Comparison of ENCODE assay signal across 1 cellular context in genomic region chr1:247111636-247112478, GRCh38.
TF ChIP-seq lines count a peak whose summit lies in the region.

No MANE protein-coding gene starts in this region.

TF ChIP-seq in K562, 482 proteins besides CTCF, POLR2A, EP300 and RAD21 (continued from another document and continues in another):
- no peak for TF ChIP-seq ZNF407 (IDR thresholded peaks at IDR 0.05; ENCODE audit: low read depth)
- no peak for TF ChIP-seq ATF2 (CRISPR knock-in tag; IDR thresholded peaks at IDR 0.05)
- TF ChIP-seq TGIF2 (CRISPR knock-in tag; IDR thresholded peaks at IDR 0.05) = no peak
- peak; percentile 88 for TF ChIP-seq FIP1L1 (IDR thresholded peaks at IDR 0.05; ENCODE audit: low read depth, low read length, poor library complexity, severe bottlenecking)
- TF ChIP-seq NR2C2 (CRISPR knock-in tag; IDR thresholded peaks at IDR 0.05) = no peak
- TF ChIP-seq NR2C2 (tag; IDR thresholded peaks at IDR 0.05) = peak; percentile 63; the same call in 1 of the 2 replicates
- TF ChIP-seq CCNT2 (IDR thresholded peaks at IDR 0.05; ENCODE audit: borderline replicate concordance, extremely low read depth, insufficient read length, low read depth, low read length) = peak; percentile 87
- TF ChIP-seq GTF3C2 (IDR thresholded peaks at IDR 0.05; ENCODE audit: borderline replicate concordance, extremely low read depth, insufficient read length) = no peak
- TF ChIP-seq STAT5B (CRISPR knock-in tag; IDR thresholded peaks at IDR 0.05) = no peak
- TF ChIP-seq ZNF174 (CRISPR knock-in tag; IDR thresholded peaks at IDR 0.05) = no peak
- no peak for TF ChIP-seq XRCC3 (IDR thresholded peaks at IDR 0.05)
- TF ChIP-seq ZNF398 (CRISPR knock-in tag; IDR thresholded peaks at IDR 0.05) = no peak
- TF ChIP-seq ZNF431 (CRISPR knock-in tag; IDR thresholded peaks at IDR 0.05) = 0 out of 2 replicates have a peak, but pooled peaks have one; percentile 22
- no peak; a peak in 1 of 4 replicates for TF ChIP-seq SIN3A (IDR thresholded peaks at IDR 0.05; ENCODE audit: borderline replicate concordance in 2 of 2, control insufficient read depth in 1 of 2, low read depth in 2 of 2, low read length in 2 of 2)
- TF ChIP-seq BMI1 (IDR thresholded peaks at IDR 0.05; ENCODE audit: low read length) = no peak
- no peak for TF ChIP-seq PATZ1 (CRISPR knock-in tag; IDR thresholded peaks at IDR 0.05; ENCODE audit: borderline replicate concordance)
- TF ChIP-seq POLR2H (tag; IDR thresholded peaks at IDR 0.05; ENCODE audit: low read depth) = no peak
- peak; percentile 61; the same call in 1 of the 2 replicates for TF ChIP-seq NFRKB (IDR thresholded peaks at IDR 0.05; ENCODE audit: low read depth)
- no peak for TF ChIP-seq ZNF589 (CRISPR knock-in tag; IDR thresholded peaks at IDR 0.05; ENCODE audit: low read depth)
- TF ChIP-seq FOXP1 (CRISPR knock-in tag; IDR thresholded peaks at IDR 0.05) = no peak; the same call in 1 of the 2 replicates
- TF ChIP-seq SAP30 (IDR thresholded peaks at IDR 0.05; ENCODE audit: borderline replicate concordance, insufficient read depth, low read depth, low read length, poor library complexity, severe bottlenecking) = no peak
- TF ChIP-seq ZNF449 (CRISPR knock-in tag; IDR thresholded peaks at IDR 0.05) = no peak
- TF ChIP-seq ZNF436 (CRISPR knock-in tag; IDR thresholded peaks at IDR 0.05) = no peak
- no peak for TF ChIP-seq MLX (CRISPR knock-in tag; conservative IDR thresholded peaks at IDR 0.05)
- TF ChIP-seq NR0B1 (IDR thresholded peaks at IDR 0.05; ENCODE audit: partially characterized antibody) = no peak
- TF ChIP-seq EZH2 (IDR thresholded peaks at IDR 0.05; ENCODE audit: borderline replicate concordance, low read depth, low read length) = no peak
- no peak for TF ChIP-seq ZSCAN32 (CRISPR knock-in tag; IDR thresholded peaks at IDR 0.05)
- TF ChIP-seq KDM1A (IDR thresholded peaks at IDR 0.05) = no peak
- no peak for TF ChIP-seq TCF15 (CRISPR knock-in tag; IDR thresholded peaks at IDR 0.05)
- no peak for TF ChIP-seq FOXA1 (IDR thresholded peaks at IDR 0.05; ENCODE audit: borderline replicate concordance)
- TF ChIP-seq ZNF217 (CRISPR knock-in tag; IDR thresholded peaks at IDR 0.05) = no peak
- TF ChIP-seq ZNF764 (CRISPR knock-in tag; IDR thresholded peaks at IDR 0.05; ENCODE audit: low read depth) = no peak
- peak; percentile 73 for TF ChIP-seq MYC (IDR thresholded peaks at IDR 0.05; ENCODE audit: low read depth, low read length)
- no peak; the same call in 1 of the 2 replicates for TF ChIP-seq MYC (CRISPR knock-in tag; IDR thresholded peaks at IDR 0.05; ENCODE audit: borderline replicate concordance, low read depth)
- 0 out of 2 replicates have a peak, but pooled peaks have one; percentile 16 for TF ChIP-seq HMGXB4 (CRISPR knock-in tag; IDR thresholded peaks at IDR 0.05)
- TF ChIP-seq C11orf30 (IDR thresholded peaks at IDR 0.05; ENCODE audit: low read depth) = no peak
- no peak for TF ChIP-seq NFE2 (IDR thresholded peaks at IDR 0.05; ENCODE audit: low read depth)
